8 cellular contexts compared by ENCODE assay signal in the genomic region with DNA sequence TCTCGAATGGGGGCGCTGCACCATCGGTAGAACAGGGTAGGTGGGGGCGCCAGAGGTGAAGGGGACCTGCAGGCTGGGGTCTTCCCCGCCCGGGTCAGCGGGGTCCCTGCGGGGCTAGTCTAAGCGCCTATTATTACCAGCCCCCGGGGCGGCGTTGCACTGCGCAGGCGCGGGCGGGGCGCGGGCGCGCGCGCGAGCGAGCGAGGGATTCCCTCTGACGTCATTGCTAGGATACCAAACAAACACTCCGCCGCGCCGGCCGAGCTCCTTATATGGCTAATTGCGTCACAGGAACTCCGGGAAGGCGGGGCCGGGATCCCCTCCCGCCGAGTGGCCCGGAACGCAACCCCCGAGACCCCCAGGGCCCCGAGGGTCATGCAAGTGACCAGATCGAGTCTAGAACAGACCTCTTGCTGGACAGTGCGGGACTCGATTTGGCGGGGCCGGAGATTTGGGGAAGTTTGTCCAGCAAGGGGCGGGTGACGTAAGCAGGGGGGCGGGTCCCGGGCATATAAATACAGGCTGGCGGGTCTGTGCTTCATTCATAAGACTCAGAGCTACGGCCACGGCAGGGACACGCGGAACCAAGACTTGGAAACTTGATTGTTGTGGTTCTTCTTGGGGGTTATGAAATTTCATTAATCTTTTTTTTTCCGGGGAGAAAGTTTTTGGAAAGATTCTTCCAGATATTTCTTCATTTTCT. TPM values are rescaled to one million over a fixed set of nuclear protein-coding genes. Genes with fewer than 3 reads are reported as not detected.
DNase-seq lines count a peak whose midpoint lies in the region; ATAC-seq, FAIRE-seq and TF ChIP-seq lines count a peak whose summit lies in the region.

A gene (plus strand): TSS at position 541 of the 703 bp plus-strand sequence. CDS start 591 bp downstream, outside the sequence.

- peak within 1 kb of the TSS; percentile 90 to 100 (median 99) for H3K27ac Mint-ChIP-seq in naive thymus-derived CD4-positive, alpha-beta T cell
- peak within 1 kb of the TSS; percentile 92 for H3K27ac Mint-ChIP-seq in stimulated activated memory B cell treated with anti-CD40 and anti-IgM and Interleukin-4, amounts not matched to agents 10 μg/mL and 1 μg/mL and 100 μg/mL, for 72 hours

- H3K27me3 ChIP-seq in KMS-11 (ENCODE audit: insufficient read depth, low read depth) (peaks cover 15% of the 10 kb centered on the region; the same call in 1 of the 2 replicates), fibroblast of lung (ENCODE audit: control insufficient read depth, insufficient read depth, low read length) (no peaks in the 10 kb centered on the region)
- no peaks in the 10 kb centered on the region for H3K27me3 ChIP-seq in naive thymus-derived CD4-positive, alpha-beta T cell (ENCODE audit: control insufficient read depth in 2 of 2, insufficient read depth in 2 of 2, low read length in 2 of 2)

- intact Hi-C loops in naive thymus-derived CD4-positive, alpha-beta T cell (cut with micrococcal nuclease) = loop anchor here (1.0 to 2.0 kb wide), 7 partner anchors 12 to 225 kb away; a partner anchor contains a TSS

- H3K9me3 ChIP-seq in fibroblast of lung (ENCODE audit: control insufficient read depth, insufficient read depth, low read depth, low read length) = no peaks in the 10 kb centered on the region
- H3K9me3 ChIP-seq in naive thymus-derived CD4-positive, alpha-beta T cell (ENCODE audit: control insufficient read depth in 2 of 3, low read length in 3 of 3) = no peaks in the 10 kb centered on the region

- H3K4me3 Mint-ChIP-seq in naive thymus-derived CD4-positive, alpha-beta T cell = peak within 1 kb of the TSS; percentile 87 to 96 (median 94)
- peak within 1 kb of the TSS; percentile 87 for H3K4me3 Mint-ChIP-seq in stimulated activated memory B cell treated with anti-CD40 and anti-IgM and Interleukin-4, amounts not matched to agents 10 μg/mL and 1 μg/mL and 100 μg/mL, for 72 hours

- H4K20me1 ChIP-seq in KMS-11 (ENCODE audit: insufficient read depth) (no peaks in the 10 kb centered on the region), fibroblast of lung (ENCODE audit: control insufficient read depth, extremely low read depth, insufficient read depth, low read length) (no peaks in the 10 kb centered on the region)

- peaks cover under 1 to 35% (median 13%) of the 10 kb centered on the region in 7 donors for H3K4me1 Mint-ChIP-seq in naive thymus-derived CD4-positive, alpha-beta T cell
- peaks cover 66% of the 10 kb centered on the region for H3K4me1 Mint-ChIP-seq in stimulated activated memory B cell treated with anti-CD40 and anti-IgM and Interleukin-4, amounts not matched to agents 10 μg/mL and 1 μg/mL and 100 μg/mL, for 72 hours

- H3K4me3 ChIP-seq in KMS-11 (IDR thresholded peaks at IDR 0.05; ENCODE audit: insufficient read depth, low read depth, low read length) (peak within 1 kb of the TSS; percentile 43), fibroblast of lung (replicated peaks in 1 of 4; ENCODE audit: control extremely low read depth in 1 of 4, insufficient read depth in 1 of 4, low read depth in 3 of 4, low read length in 4 of 4) (peak within 1 kb of the TSS; percentile 79 to 90 (median 86))
- H3K4me3 ChIP-seq in naive thymus-derived CD4-positive, alpha-beta T cell (ENCODE audit: low read length) = peak within 1 kb of the TSS; percentile 99

- POLR2A ChIA-PET in naive thymus-derived CD4-positive, alpha-beta T cell (lab: Charles Lee) = interaction anchor here (0.6 to 3.1 kb wide), 12 partner anchors 11 to 1646 kb away, joined by 3 to 50 read pairs (median 4); a partner anchor contains a TSS

- peak; percentile 52 for ATAC-seq in GM21515 (IDR thresholded peaks at IDR 0.05; ENCODE audit: unreplicated experiment)
- ATAC-seq in naive thymus-derived CD4-positive, alpha-beta T cell = peak; percentile 50
- peak; percentile 67 for ATAC-seq in stimulated activated memory B cell treated with anti-CD40 and anti-IgM and Interleukin-4, amounts not matched to agents 10 μg/mL and 1 μg/mL and 100 μg/mL, for 72 hours

- TF ChIP-seq CTCF in KMS-11 (conservative IDR thresholded peaks at IDR 0.05; ENCODE audit: low read depth, low read length) (no peak), fibroblast of lung (conservative IDR thresholded peaks at IDR 0.05 in 1 of 2, IDR thresholded peaks at IDR 0.05 in 1 of 2; ENCODE audit: low read depth in 1 of 2, low read length in 2 of 2) (peak in 1 of 2 donors; percentile 18)

- peaks cover 5 to 41% (median 11%) of the 10 kb centered on the region in 5 donors for H3K27me3 Mint-ChIP-seq in naive thymus-derived CD4-positive, alpha-beta T cell
- peaks cover 15% of the 10 kb centered on the region for H3K27me3 Mint-ChIP-seq in stimulated activated memory B cell treated with anti-CD40 and anti-IgM and Interleukin-4, amounts not matched to agents 10 μg/mL and 1 μg/mL and 100 μg/mL, for 72 hours

- CTCF ChIA-PET in naive thymus-derived CD4-positive, alpha-beta T cell (lab: Charles Lee) = interaction anchor here (0.6 to 5.4 kb wide), 9 partner anchors 9 to 1643 kb away, joined by 3 to 39 read pairs (median 5); no protein-coding TSS in a partner anchor

- H3K4me1 ChIP-seq in KMS-11 (ENCODE audit: low read depth, poor library complexity, severe bottlenecking) = peaks cover 20% of the 10 kb centered on the region
- H3K4me1 ChIP-seq in fibroblast of lung (ENCODE audit: control insufficient read depth, extremely low read depth, insufficient read depth, low read length) = peaks cover 6% of the 10 kb centered on the region
- peaks cover 10 to 16% of the 10 kb centered on the region in 2 donors for H3K4me1 ChIP-seq in naive thymus-derived CD4-positive, alpha-beta T cell (ENCODE audit: control insufficient read depth in 2 of 2, insufficient read depth in 2 of 2, low read length in 2 of 2)

- peak within 1 kb of the TSS; percentile 100 for H3K4me2 ChIP-seq in KMS-11
- H3K4me2 ChIP-seq in fibroblast of lung (ENCODE audit: extremely low read depth, insufficient read depth, low read length) = peak within 1 kb of the TSS; percentile 97

- H3K79me2 ChIP-seq in KMS-11 (ENCODE audit: insufficient read depth, low read depth) (no peaks in the 10 kb centered on the region), fibroblast of lung (ENCODE audit: control insufficient read depth, insufficient read depth, low read length) (peaks cover 26% of the 10 kb centered on the region)

- DNase-seq in D341Med (ENCODE audit: low spot score) (peak; percentile 97), RCC 7860 (ENCODE audit: low spot score) (peak; percentile 83), fibroblast of lung (ENCODE audit: low read depth in 2 of 2) (peak; percentile 88 to 95)
- peak; percentile 87 to 89 for DNase-seq in activated T-helper 1 cell treated with anti-CD3 and anti-CD28 coated beads, Interleukin-2, amount 50 U/mL, for 16 hours (ENCODE audit: low read depth in 1 of 2, low spot score in 1 of 2)
- peak; percentile 93 to 99 (median 97) for DNase-seq in naive thymus-derived CD4-positive, alpha-beta T cell

- peak within 1 kb of the TSS; percentile 98 for H2AFZ ChIP-seq in KMS-11 (ENCODE audit: low read depth)
- peak within 1 kb of the TSS; percentile 68 for H2AFZ ChIP-seq in fibroblast of lung (ENCODE audit: low read length)

- H3K9ac ChIP-seq in KMS-11 (peak within 1 kb of the TSS; percentile 71), fibroblast of lung (ENCODE audit: insufficient read depth, low read length) (peak within 1 kb of the TSS; percentile 93)

- H3K36me3 Mint-ChIP-seq in naive thymus-derived CD4-positive, alpha-beta T cell = no peaks in the 10 kb centered on the region
- H3K36me3 Mint-ChIP-seq in stimulated activated memory B cell treated with anti-CD40 and anti-IgM and Interleukin-4, amounts not matched to agents 10 μg/mL and 1 μg/mL and 100 μg/mL, for 72 hours = peaks cover 1% of the 10 kb centered on the region

- H3K27ac ChIP-seq in KMS-11 (peak within 1 kb of the TSS; percentile 86), fibroblast of lung (ENCODE audit: insufficient read depth, low read length) (peak within 1 kb of the TSS; percentile 95)
- peak within 1 kb of the TSS; percentile 98 for H3K27ac ChIP-seq in naive thymus-derived CD4-positive, alpha-beta T cell (ENCODE audit: low read depth, low read length)

- no peak for FAIRE-seq in RCC 7860 (lab: Jason Lieb, UNC)

- H3K36me3 ChIP-seq in KMS-11 (ENCODE audit: insufficient read depth) = no peaks in the 10 kb centered on the region
- H3K36me3 ChIP-seq in fibroblast of lung (ENCODE audit: control insufficient read depth, insufficient read depth, low read length) = no peaks in the 10 kb centered on the region
- H3K36me3 ChIP-seq in naive thymus-derived CD4-positive, alpha-beta T cell (ENCODE audit: control insufficient read depth in 2 of 3, insufficient read depth in 3 of 3, low read length in 3 of 3) = peaks cover 0 to 11% (median 0%) of the 10 kb centered on the region in 3 experiments

- peaks cover 0 to 46% (median 0%) of the 10 kb centered on the region in 11 donors for H3K9me3 Mint-ChIP-seq in naive thymus-derived CD4-positive, alpha-beta T cell
- H3K9me3 Mint-ChIP-seq in stimulated activated memory B cell treated with anti-CD40 and anti-IgM and Interleukin-4, amounts not matched to agents 10 μg/mL and 1 μg/mL and 100 μg/mL, for 72 hours = no peaks in the 10 kb centered on the region

RNA-seq across cellular contexts. Expression of the gene that starts here (rescaled TPM):
- total RNA-seq in fibroblast of lung = 9.5 and 24.9 TPM in 2 replicates
- 2.8 and 48.6 TPM in 2 replicates for polyA plus RNA-seq in fibroblast of lung
- polyA plus RNA-seq in fibroblast of lung (2012) = 4.6 and 43.1 TPM in 2 replicates
- 20.3 and 218 TPM in 2 replicates for polyA minus RNA-seq in fibroblast of lung (ENCODE audit: low replicate concordance)
- total RNA-seq in naive thymus-derived CD4-positive, alpha-beta T cell = 1,000 to 10,000 TPM in 1 of 5 experiments, 100 to 1,000 TPM in 1, 10 to 100 TPM in 2, 1 to 10 TPM in 1; 2.1 to 1,925 (median 22.8) TPM
- polyA plus RNA-seq in naive thymus-derived CD4-positive, alpha-beta T cell = 1 to 10 TPM; 3.0 to 5.3 TPM

Comparison
In these comparisons a context has a peak if more than half of its experiments do, and no peak if none do; other contexts are left out.
1. Peak in every context shown above with its lines: DNase-seq, ATAC-seq, H3K4me3 ChIP-seq and H3K27ac ChIP-seq.
2. H3K4me3 ChIP-seq: peak in every context shown above with its lines; median percentile 99 in naive thymus-derived CD4-positive, alpha-beta T cell; 86 in fibroblast of lung; 43 in KMS-11.